8 cellular contexts compared by ENCODE assay signal in genomic region chr1:157137051-157137772, GRCh38. TPM values are rescaled to one million over a fixed set of nuclear protein-coding genes. Genes with fewer than 3 reads are reported as not detected.
A peak's percentile ranks its signal among the peaks of the same experiment; 100 is the strongest.
DNase-seq lines count a peak whose midpoint lies in the region; ATAC-seq and TF ChIP-seq lines count a peak whose summit lies in the region.

No MANE protein-coding gene starts in this region.

- H3K27me3 ChIP-seq in WERI-Rb-1 (ENCODE audit: insufficient read depth, low read depth, severe bottlenecking) (no peaks in the 10 kb centered on the region), gastroesophageal sphincter (no peaks in the 10 kb centered on the region), prostate gland (replicated peaks; ENCODE audit: insufficient read depth) (no peaks in the 10 kb centered on the region)

- intact Hi-C loops in prostate gland (cut with DNase I), result no loop called here

- H3K4me1 ChIP-seq in gastroesophageal sphincter, result peaks cover 3 to 34% (median 11%) of the 10 kb centered on the region in 3 donors
- H3K4me1 ChIP-seq in prostate gland (replicated peaks), result peaks cover 6% of the 10 kb centered on the region

- TF ChIP-seq EP300 in gastroesophageal sphincter (IDR thresholded peaks at IDR 0.05), result no peak

- no peaks in the 10 kb centered on the region for H3K9me3 ChIP-seq in WERI-Rb-1 (ENCODE audit: severe bottlenecking)
- no peaks in the 10 kb centered on the region for H3K9me3 ChIP-seq in gastroesophageal sphincter
- H3K9me3 ChIP-seq in prostate gland, result no peaks in the 10 kb centered on the region

- TF ChIP-seq CTCF in WERI-Rb-1 (IDR thresholded peaks at IDR 0.05; ENCODE audit: low read depth, low read length) (no peak), gastroesophageal sphincter (IDR thresholded peaks at IDR 0.05) (no peak), prostate gland (IDR thresholded peaks at IDR 0.05) (peak in 1 of 4 experiments; percentile 13)

- H3K27ac ChIP-seq in WERI-Rb-1 (peak overlapping the region; percentile 87), gastroesophageal sphincter (peak overlapping the region; percentile 91 to 98 (median 97)), prostate gland (peak overlapping the region; percentile 96 to 97)

- DNase-seq in AG08395 (ENCODE audit: low spot score) (peak; percentile 46), HK-2 (ENCODE audit: unreplicated experiment) (peak; percentile 27), WERI-Rb-1 (peak; percentile 72), prostate gland (ENCODE audit: low spot score) (peak; percentile 24), T-helper 9 cell (no peak), kidney glomerular epithelial cell (lab: John Stamatoyannopoulos, UW) (no peak)

- whole genome bisulfite sequencing in gastroesophageal sphincter (ENCODE audit: low coverage in 1 of 2), 2 donors, result 4 to 6% methylated on average over 13 to 16 of the region's 16 CpGs
- under 1% methylated on average over 16 of the region's 16 CpGs for WGBS in prostate gland

- peaks cover 39% of the 10 kb centered on the region for H3K36me3 ChIP-seq in WERI-Rb-1
- H3K36me3 ChIP-seq in gastroesophageal sphincter, result peaks cover under 1 to 39% of the 10 kb centered on the region in 2 donors
- peaks cover 0 to 14% of the 10 kb centered on the region in 2 donors for H3K36me3 ChIP-seq in prostate gland

- no peak for TF ChIP-seq POLR2A in gastroesophageal sphincter (IDR thresholded peaks at IDR 0.05)
- TF ChIP-seq POLR2A in prostate gland (IDR thresholded peaks at IDR 0.05), result no peak

- ATAC-seq in gastroesophageal sphincter (no peak), GM21390 (IDR thresholded peaks at IDR 0.05; ENCODE audit: unreplicated experiment) (no peak)

- H3K4me3 ChIP-seq in WERI-Rb-1 (ENCODE audit: low read depth, low read length), result peak overlapping the region; percentile 97
- peak overlapping the region; percentile 63 to 96 for H3K4me3 ChIP-seq in gastroesophageal sphincter
- peak overlapping the region; percentile 93 to 96 for H3K4me3 ChIP-seq in prostate gland

RNA-seq across cellular contexts. Expression of gene ETV3, which starts 1.0 kb away (rescaled TPM):
- 10 to 100 TPM; 17.7 to 27.3 (median 20.5) TPM for total RNA-seq in gastroesophageal sphincter
- total RNA-seq in prostate gland, result 10 to 100 TPM; 23.4 to 33.3 TPM

RNA-seq across cellular contexts. Expression of gene ETV3L, which starts 37.6 kb away (rescaled TPM):
- total RNA-seq in gastroesophageal sphincter (not detected), prostate gland (not detected)

Comparison
In these comparisons a context has a peak if more than half of its experiments do, and no peak if none do; other contexts are left out.
1. DNase-seq: peak in AG08395 (single experiment), HK-2 (single experiment), WERI-Rb-1 (single experiment) and prostate gland (single experiment); none in T-helper 9 cell (single experiment) and kidney glomerular epithelial cell (single experiment).
2. Peak in every context shown above with its lines, with median percentiles within 50 percentile points of each other: H3K27ac ChIP-seq and H3K4me3 ChIP-seq.